31 cellular contexts compared by ENCODE assay signal in the genomic region with DNA sequence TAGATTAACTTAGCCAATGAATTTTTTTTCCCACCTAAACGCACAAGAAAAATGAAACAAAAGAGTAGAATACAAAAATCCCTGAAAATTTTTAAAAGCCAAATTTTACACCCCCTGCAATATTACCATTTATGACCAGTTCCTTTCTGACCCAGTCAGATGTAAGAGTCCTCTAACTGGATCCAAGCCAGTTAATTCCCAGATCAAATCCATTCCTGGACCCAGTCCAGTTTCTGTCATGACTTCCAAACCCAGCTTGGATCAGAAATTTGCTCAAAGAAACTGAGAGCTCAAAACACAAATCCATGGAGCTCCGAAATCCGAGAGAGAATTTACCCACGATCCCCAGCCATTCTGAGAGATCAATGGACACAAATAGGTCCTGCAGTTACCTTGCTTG. TPM values are rescaled to one million over a fixed set of nuclear protein-coding genes. Genes with fewer than 3 reads are reported as not detected.
"Had no signal": no experiment of that assay in that cellular context is flagged by ENCODE, and none has a peak within 500 bp of the region (broad histone marks: within the 10 kb centered on the region; RNA-seq: fewer than 3 reads in every experiment).

No MANE protein-coding gene starts in this region.

- H3K27me3 ChIP-seq: ascending aorta, brain microvascular endothelial cell, dorsolateral prefrontal cortex, heart left ventricle, left lung, sigmoid colon, suprapubic skin, tibial artery, upper lobe of right lung had no signal

- H3K4me2 ChIP-seq: smooth muscle cell had no signal

- H3K4me1 ChIP-seq: heart left ventricle, left lung, sigmoid colon, suprapubic skin, upper lobe of right lung had no signal

- H3K27ac ChIP-seq: brain microvascular endothelial cell, coronary artery, dorsolateral prefrontal cortex, left lung, neutrophil, sigmoid colon, suprapubic skin, tibial artery, upper lobe of right lung had no signal

- H3K36me3 ChIP-seq: ascending aorta, brain microvascular endothelial cell, heart left ventricle, left lung, neutrophil, sigmoid colon, suprapubic skin, tibial artery, upper lobe of right lung had no signal

- H3K9me3 ChIP-seq: ascending aorta, neutrophil, sigmoid colon, suprapubic skin, tibial artery, upper lobe of right lung had no signal

- DNase-seq: activated CD4-positive, alpha-beta T cell treated with anti-CD3 and anti-CD28 coated beads for 4 hours; activated CD4-positive, alpha-beta T cell treated with anti-CD3 and anti-CD28 coated beads, Interleukin-2, amount 50 U/mL, for 48 hours; activated CD4-positive, CD25-positive, alpha-beta regulatory T cell; activated CD8-positive, alpha-beta memory T cell treated with anti-CD3 and anti-CD28 coated beads for 24 hours; activated gamma-delta T cell; activated naive CD4-positive, alpha-beta T cell treated with anti-CD3 and anti-CD28 coated beads, Interleukin-2, amount 10 ng/mL, durations not matched to agents 7 days and 5 days; activated naive CD8-positive, alpha-beta T cell treated with anti-CD3 and anti-CD28 coated beads, Interleukin-2, amount 10 ng/mL, durations not matched to agents 7 days and 5 days; activated T-cell treated with anti-CD3 and anti-CD28 coated beads, Interleukin-2, amount 50 U/mL, for 1 hour; brain microvascular endothelial cell; dorsolateral prefrontal cortex; effector memory CD4-positive, alpha-beta T cell; erythroblast; heart left ventricle; kidney glomerular epithelial cell; left lung; retina; sigmoid colon; stimulated activated CD4-positive, alpha-beta T cell treated with anti-CD3 and anti-CD28 coated beads, Interleukin-1b, Interleukin-23, amount 100 ng/mL, for 48 hours; stimulated activated CD4-positive, alpha-beta T cell treated with anti-CD3 and anti-CD28 coated beads, Interleukin-4, amount 100 ng/mL, for 4 hours; stimulated activated CD8-positive, alpha-beta memory T cell treated with anti-CD3 and anti-CD28 coated beads, Interleukin-4, amount 100 ng/mL, for 48 hours; stimulated activated naive CD8-positive, alpha-beta T cell treated with anti-CD3 and anti-CD28 coated beads, Interleukin-15, amount 100 ng/mL, for 72 hours; T-helper 1 cell; tibial artery; upper lobe of right lung had no signal

- ATAC-seq: left lung had no signal

- H3K4me3 ChIP-seq: ascending aorta, coronary artery, dorsolateral prefrontal cortex, heart left ventricle, left lung, sigmoid colon, smooth muscle cell, suprapubic skin, tibial artery, upper lobe of right lung had no signal

RNA-seq across cellular contexts. Expression of gene ALDH1L1, which starts 17.0 kb away (rescaled TPM):
- total RNA-seq: activated naive CD8-positive, alpha-beta T cell treated with anti-CD3 and anti-CD28 coated beads, Interleukin-2, amount 10 ng/mL, durations not matched to agents 7 days and 5 days; fibroblast of lung; lung microvascular endothelial cell; smooth muscle cell had no signal
- polyA plus RNA-seq: fibroblast of lung had no signal
